In the genomic region with DNA sequence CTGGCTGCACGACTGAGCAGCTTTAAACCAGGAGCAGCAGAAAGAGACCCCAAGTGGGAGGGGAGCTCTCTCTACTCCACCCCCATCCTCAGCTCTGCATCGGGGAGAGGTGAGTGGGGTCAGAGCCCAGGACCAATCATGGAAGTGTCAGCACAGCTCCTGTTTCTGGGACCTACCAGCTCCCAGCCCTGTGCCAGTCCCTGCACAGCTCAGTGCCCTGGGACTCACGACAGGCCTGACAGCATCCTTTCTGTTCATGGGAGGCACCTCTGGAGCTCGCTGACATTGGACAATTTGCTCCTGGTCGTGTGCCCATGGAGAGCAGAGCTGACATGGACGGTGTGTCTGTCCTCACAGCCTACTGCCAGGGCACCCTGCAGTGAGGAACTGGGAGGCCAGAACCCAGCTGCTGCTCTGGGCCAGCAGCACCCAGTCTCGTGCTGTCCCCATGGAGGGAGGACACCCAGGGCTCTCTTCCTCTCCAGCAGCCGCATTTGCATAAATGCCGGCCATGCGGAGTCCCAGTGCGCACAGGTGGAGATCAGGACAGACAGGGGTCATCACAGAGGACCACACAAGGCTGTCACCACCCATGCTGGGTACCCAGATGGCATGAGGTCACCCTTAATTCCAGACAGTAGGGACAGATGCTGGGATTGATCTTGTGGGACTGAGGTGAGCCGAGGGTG, we compare ENCODE assay signal across 11 cellular contexts. TPM values are rescaled to one million over a fixed set of nuclear protein-coding genes. Genes with fewer than 3 reads are reported as not detected.
DNase-seq lines count a peak whose midpoint lies in the region; ATAC-seq and TF ChIP-seq lines count a peak whose summit lies in the region.
"Had no signal": no experiment of that assay in that cellular context is flagged by ENCODE, and none has a peak within 500 bp of the region (broad histone marks: within the 10 kb centered on the region; RNA-seq: fewer than 3 reads in every experiment).

No MANE protein-coding gene starts in this region.

- H4K20me1 ChIP-seq in SU-DHL-6 (ENCODE audit: low read depth, low read length): no peaks in the 10 kb centered on the region

- no peaks in the 10 kb centered on the region for H3F3A ChIP-seq in SU-DHL-6 (ENCODE audit: insufficient read depth)

- H3K27ac ChIP-seq in SU-DHL-6 (ENCODE audit: low read depth, low read length) (no peak overlapping the region; the same call in 1 of the 2 replicates), left lung (peak overlapping the region in 1 of 2 donors; percentile 51)
- H3K27ac ChIP-seq: SJCRH30, suprapubic skin had no signal

- no peak overlapping the region for H2AFZ ChIP-seq in SU-DHL-6 (ENCODE audit: low read depth, low read length, severe bottlenecking)

- ATAC-seq in left lung: peak; percentile 38

- H3K27me3 ChIP-seq in SU-DHL-6 (ENCODE audit: low read length) (no peaks in the 10 kb centered on the region), left lung (no peaks in the 10 kb centered on the region)
- H3K27me3 ChIP-seq: SJCRH30, suprapubic skin had no signal

- H3K79me2 ChIP-seq in SU-DHL-6 (ENCODE audit: insufficient read depth, low read length): no peaks in the 10 kb centered on the region

- no peaks in the 10 kb centered on the region for H3K9me2 ChIP-seq in SU-DHL-6 (replicated peaks; ENCODE audit: insufficient read depth, low read length)

- H3K9ac ChIP-seq in SU-DHL-6 (ENCODE audit: low read length): no peak overlapping the region

- peak overlapping the region; percentile 0 for H3K4me2 ChIP-seq in SU-DHL-6 (ENCODE audit: low read depth, low read length, poor library complexity, severe bottlenecking)

- H3K9me3 ChIP-seq in SU-DHL-6 (ENCODE audit: insufficient read depth, low read length): no peaks in the 10 kb centered on the region
- no peaks in the 10 kb centered on the region for H3K9me3 ChIP-seq in left lung
- H3K9me3 ChIP-seq: SJCRH30, suprapubic skin had no signal

- no peak for TF ChIP-seq POLR2A in erythroblast (IDR thresholded peaks at IDR 0.05; ENCODE audit: low read length)

- intact Hi-C loops in left lung (cut with DNase I): no loop called here

- DNase-seq in CD1c-positive myeloid dendritic cell (ENCODE audit: extremely low spot score) (peak; percentile 36), GM12865 (ENCODE audit: low read depth) (peak; percentile 30), left lung (peak in 1 of 2 donors; percentile 79), H4 (ENCODE audit: low spot score) (no peak), erythroblast (lab: John Stamatoyannopoulos, UW) (no peak), NCI-H2081 treated with DMSO at 0.1 percent for 48 hours (lab: John Stamatoyannopoulos, UW) (no peak), NCI-H2029 treated with DMSO at 0.1 percent for 48 hours (lab: John Stamatoyannopoulos, UW) (no peak)
- DNase-seq: NCI-H1092 treated with DMSO at 0.1 percent for 48 hours had no signal

- H3K36me3 ChIP-seq in SU-DHL-6 (ENCODE audit: low read length): no peaks in the 10 kb centered on the region
- H3K36me3 ChIP-seq in left lung: no peaks in the 10 kb centered on the region
- H3K36me3 ChIP-seq: SJCRH30, suprapubic skin had no signal

- TF ChIP-seq CTCF in GM12865 (IDR thresholded peaks at IDR 0.05; ENCODE audit: insufficient read depth, low read depth, low read length, missing control alignments) (no peak), SU-DHL-6 (IDR thresholded peaks at IDR 0.05; ENCODE audit: insufficient read depth, low read length, poor library complexity, severe bottlenecking) (no peak), left lung (IDR thresholded peaks at IDR 0.05) (no peak)

- no peak overlapping the region for H3K4me3 ChIP-seq in GM12865 (ENCODE audit: low read depth, low read length)
- no peak overlapping the region for H3K4me3 ChIP-seq in SU-DHL-6 (ENCODE audit: insufficient read depth, low read length, poor library complexity, severe bottlenecking)
- no peak overlapping the region for H3K4me3 ChIP-seq in left lung
- H3K4me3 ChIP-seq: SJCRH30, suprapubic skin had no signal

- H3K4me1 ChIP-seq in left lung: peaks cover 0 to 37% of the 10 kb centered on the region in 2 donors
- H3K4me1 ChIP-seq: SJCRH30, suprapubic skin had no signal

RNA-seq across cellular contexts. Expression of gene MSMB, which starts 45.9 kb away (rescaled TPM):
- 10 to 100 TPM in 1 of 2 donors, not detected in 1; 17.1 TPM for total RNA-seq in left lung
- total RNA-seq in H4 (2014; rRNA removed; shearing (Covaris generic)): not detected in 2 replicates
- total RNA-seq: SJCRH30 had no signal

Comparison
In these comparisons a context has a peak if more than half of its experiments do, and no peak if none do; other contexts are left out.
1. DNase-seq: peak in CD1c-positive myeloid dendritic cell (single experiment) and GM12865 (single experiment); none in H4 (single experiment), erythroblast (0 of 2), NCI-H2081 treated with DMSO at 0.1 percent for 48 hours (single experiment) and NCI-H2029 treated with DMSO at 0.1 percent for 48 hours (single experiment).